10 cellular contexts compared by ENCODE assay signal in genomic region chr10:23065549-23065948, GRCh38. TPM values are rescaled to one million over a fixed set of nuclear protein-coding genes. Genes with fewer than 3 reads are reported as not detected.
DNase-seq lines count a peak whose midpoint lies in the region; ATAC-seq and TF ChIP-seq lines count a peak whose summit lies in the region.
"Had no signal": no experiment of that assay in that cellular context is flagged by ENCODE, and none has a peak within 500 bp of the region (broad histone marks: within the 10 kb centered on the region; RNA-seq: fewer than 3 reads in every experiment).

No MANE protein-coding gene starts in this region.

- no peaks in the 10 kb centered on the region for H3K36me3 Mint-ChIP-seq in neural progenitor cell
- H3K36me3 Mint-ChIP-seq: CD4-positive, CD25-positive, alpha-beta regulatory T cell had no signal

- H3K36me3 ChIP-seq in A673 (ENCODE audit: insufficient read depth, low read length, poor library complexity, severe bottlenecking), result no peaks in the 10 kb centered on the region
- H3K36me3 ChIP-seq in neural progenitor cell, result no peaks in the 10 kb centered on the region

- H3K27ac Mint-ChIP-seq in neural progenitor cell, result no peak overlapping the region
- H3K27ac Mint-ChIP-seq: CD4-positive, CD25-positive, alpha-beta regulatory T cell; T-helper 1 cell treated with Interleukin-12 subunit alpha and Interleukin-12 subunit beta and Interleukin-4 antibody, amounts not matched to agents 30 μg/mL and 1 μg/mL, for 36 hours had no signal

- H3K4me1 ChIP-seq in A673 (ENCODE audit: insufficient read depth, low read length, poor library complexity, severe bottlenecking), result peaks cover 8% of the 10 kb centered on the region
- peaks cover 9% of the 10 kb centered on the region for H3K4me1 ChIP-seq in neural progenitor cell

- TF ChIP-seq CTCF in A673 (conservative IDR thresholded peaks at IDR 0.05; ENCODE audit: low read depth, low read length), result no peak
- TF ChIP-seq CTCF in neural progenitor cell (IDR thresholded peaks at IDR 0.05), result no peak

- no peak overlapping the region for H3K9ac ChIP-seq in neural progenitor cell

- no peak overlapping the region for H3K4me3 ChIP-seq in A673 (ENCODE audit: low read depth, low read length, poor library complexity, severe bottlenecking)
- H3K4me3 ChIP-seq in neural progenitor cell, result no peak overlapping the region

- ATAC-seq in esophagus mucosa (peak; percentile 85), HG02852 (IDR thresholded peaks at IDR 0.05; ENCODE audit: unreplicated experiment) (no peak)

- DNase-seq in A673 (ENCODE audit: low spot score) (peak; percentile 40), NCI-H446 treated with DMSO at 0.1 percent for 48 hours (lab: John Stamatoyannopoulos, UW) (peak; percentile 80), midbrain (lab: John Stamatoyannopoulos, UW) (peak; percentile 90), neural progenitor cell (ENCODE audit: low spot score) (no peak), GM19240 (ENCODE audit: insufficient read length, low spot score) (no peak), NCI-H1417 (lab: John Stamatoyannopoulos, UW) (no peak)
- DNase-seq: CD4-positive, CD25-positive, alpha-beta regulatory T cell had no signal

- POLR2A ChIA-PET in A673 (lab: Charles Lee; ENCODE audit: low non-redundant PET), result no interaction called here

- intact Hi-C loops in A673 (cut with micrococcal nuclease; ENCODE audit: unreplicated experiment), result loop anchor here (5.0 to 10.0 kb wide), 3 partner anchors 78 to 1073 kb away; no protein-coding TSS in a partner anchor

- no peaks in the 10 kb centered on the region for H4K20me1 ChIP-seq in neural progenitor cell (ENCODE audit: low read depth)

- H3K27me3 Mint-ChIP-seq in neural progenitor cell (ENCODE audit: insufficient read depth, low read depth), result peaks cover 8% of the 10 kb centered on the region

- no peak overlapping the region for H3K4me2 ChIP-seq in neural progenitor cell

- H3K27me3 ChIP-seq in A673 (replicated peaks; ENCODE audit: insufficient read depth, low read depth, low read length, poor library complexity) (no peaks in the 10 kb centered on the region), neural progenitor cell (no peaks in the 10 kb centered on the region)

- H3K9me3 Mint-ChIP-seq in neural progenitor cell, result no peaks in the 10 kb centered on the region
- H3K9me3 Mint-ChIP-seq: CD4-positive, CD25-positive, alpha-beta regulatory T cell; T-helper 1 cell treated with Interleukin-12 subunit alpha and Interleukin-12 subunit beta and Interleukin-4 antibody, amounts not matched to agents 30 μg/mL and 1 μg/mL, for 36 hours had no signal

- no peak overlapping the region for H2AFZ ChIP-seq in neural progenitor cell (replicated peaks)

- H3K4me3 Mint-ChIP-seq in neural progenitor cell, result no peak overlapping the region
- H3K4me3 Mint-ChIP-seq: CD4-positive, CD25-positive, alpha-beta regulatory T cell; T-helper 1 cell treated with Interleukin-12 subunit alpha and Interleukin-12 subunit beta and Interleukin-4 antibody, amounts not matched to agents 30 μg/mL and 1 μg/mL, for 36 hours had no signal

- H3K9me3 ChIP-seq in A673 (ENCODE audit: low read depth, low read length, poor library complexity, severe bottlenecking) (no peaks in the 10 kb centered on the region), neural progenitor cell (ENCODE audit: low read depth) (no peaks in the 10 kb centered on the region)

- no TSS peak for BruUV-seq in A673 (replicated peaks; lab: Mats Ljungman, UMichigan)

- no peaks in the 10 kb centered on the region for H3K79me2 ChIP-seq in neural progenitor cell (ENCODE audit: low read depth)

- CTCF ChIA-PET in A673 (lab: Charles Lee), result interaction anchor here (0.7 kb wide), 2 partner anchors 136 to 518 kb away, joined by 3 to 6 read pairs; no protein-coding TSS in a partner anchor

- H3K27ac ChIP-seq in A673 (ENCODE audit: low read depth, low read length, poor library complexity, severe bottlenecking) (no peak overlapping the region), neural progenitor cell (no peak overlapping the region)

- peaks cover 14% of the 10 kb centered on the region for H3K4me1 Mint-ChIP-seq in neural progenitor cell

- no peaks in the 10 kb centered on the region for H3F3A ChIP-seq in neural progenitor cell (ENCODE audit: low read depth)

RNA-seq across cellular contexts. Expression of gene MSRB2, which starts 29.8 kb away (rescaled TPM):
- total RNA-seq in A673 (2021) (6.4 and 9.1 TPM in 2 replicates), esophagus mucosa (17.1 TPM), neural progenitor cell (ENCODE audit: low replicate concordance) (15.2 and 17.2 TPM in 2 replicates)

Comparison
In these comparisons a context has a peak if more than half of its experiments do, and no peak if none do; other contexts are left out.
1. DNase-seq: peak in A673 (single experiment), NCI-H446 treated with DMSO at 0.1 percent for 48 hours (single experiment) and midbrain (single experiment); none in neural progenitor cell (single experiment), GM19240 (single experiment) and NCI-H1417 (0 of 3).